1 cellular context compared by ENCODE assay signal in the genomic region with DNA sequence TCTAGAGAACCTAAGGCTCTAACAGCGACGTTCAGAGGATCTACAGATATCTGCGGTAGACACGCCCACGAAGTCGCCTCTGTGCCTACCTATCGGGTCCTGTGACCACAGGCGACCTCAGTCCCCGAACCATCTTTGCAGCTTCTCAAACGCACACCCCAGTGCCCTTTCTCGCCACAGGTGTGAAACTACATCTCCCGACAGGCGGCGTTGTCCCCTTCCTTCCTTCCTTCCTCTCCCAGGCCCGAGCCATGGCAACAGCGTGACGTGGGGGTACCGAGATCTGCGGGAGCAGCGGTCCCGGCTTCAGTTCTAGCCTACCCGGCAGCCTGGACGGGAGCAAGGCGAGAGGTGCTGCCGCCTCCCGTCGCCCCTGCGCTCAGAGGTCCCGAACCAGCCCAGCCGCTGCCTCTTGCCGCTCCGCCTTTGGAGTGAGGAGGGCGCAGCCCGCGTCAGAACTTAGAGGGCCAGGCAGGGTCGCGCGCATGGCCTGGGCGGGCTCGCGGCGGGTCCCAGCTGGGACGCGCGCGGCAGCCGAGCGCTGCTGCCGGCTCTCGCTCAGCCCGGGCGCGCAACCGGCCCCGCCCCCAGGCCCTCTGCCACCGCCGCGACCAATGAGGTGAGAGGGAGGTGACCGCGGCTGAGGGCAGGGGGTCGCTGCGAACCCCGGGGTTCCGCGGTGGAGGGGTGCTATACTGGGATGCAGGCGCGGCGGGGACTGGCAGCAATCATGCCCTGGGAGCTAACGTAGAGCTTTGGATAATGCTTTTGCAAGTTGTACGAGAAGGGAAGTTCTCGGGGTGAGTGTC.
TF ChIP-seq lines count a peak whose summit lies in the region.

Gene COQ10A (plus strand): TSS at position 309 of the 809 bp plus-strand sequence. CDS start 177 bp downstream, at position 486.

TF ChIP-seq in K562, 482 proteins besides CTCF, POLR2A, EP300 and RAD21 (continued from another document and continues in another):
- TF ChIP-seq, protein P1, sequence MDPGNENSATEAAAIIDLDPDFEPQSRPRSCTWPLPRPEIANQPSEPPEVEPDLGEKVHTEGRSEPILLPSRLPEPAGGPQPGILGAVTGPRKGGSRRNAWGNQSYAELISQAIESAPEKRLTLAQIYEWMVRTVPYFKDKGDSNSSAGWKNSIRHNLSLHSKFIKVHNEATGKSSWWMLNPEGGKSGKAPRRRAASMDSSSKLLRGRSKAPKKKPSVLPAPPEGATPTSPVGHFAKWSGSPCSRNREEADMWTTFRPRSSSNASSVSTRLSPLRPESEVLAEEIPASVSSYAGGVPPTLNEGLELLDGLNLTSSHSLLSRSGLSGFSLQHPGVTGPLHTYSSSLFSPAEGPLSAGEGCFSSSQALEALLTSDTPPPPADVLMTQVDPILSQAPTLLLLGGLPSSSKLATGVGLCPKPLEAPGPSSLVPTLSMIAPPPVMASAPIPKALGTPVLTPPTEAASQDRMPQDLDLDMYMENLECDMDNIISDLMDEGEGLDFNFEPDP (CRISPR knock-in tag; IDR thresholded peaks at IDR 0.05), result no peak
- TF ChIP-seq PHB2 (IDR thresholded peaks at IDR 0.05; ENCODE audit: low read depth), result no peak
- TF ChIP-seq SREBF1 (IDR thresholded peaks at IDR 0.05; ENCODE audit: borderline replicate concordance, low read depth, low read length), result no peak
- TF ChIP-seq HMGN3 (IDR thresholded peaks at IDR 0.05; ENCODE audit: borderline replicate concordance, extremely low read depth, insufficient read length, low read depth, low read length), result peak; percentile 67
- TF ChIP-seq, protein P2, sequence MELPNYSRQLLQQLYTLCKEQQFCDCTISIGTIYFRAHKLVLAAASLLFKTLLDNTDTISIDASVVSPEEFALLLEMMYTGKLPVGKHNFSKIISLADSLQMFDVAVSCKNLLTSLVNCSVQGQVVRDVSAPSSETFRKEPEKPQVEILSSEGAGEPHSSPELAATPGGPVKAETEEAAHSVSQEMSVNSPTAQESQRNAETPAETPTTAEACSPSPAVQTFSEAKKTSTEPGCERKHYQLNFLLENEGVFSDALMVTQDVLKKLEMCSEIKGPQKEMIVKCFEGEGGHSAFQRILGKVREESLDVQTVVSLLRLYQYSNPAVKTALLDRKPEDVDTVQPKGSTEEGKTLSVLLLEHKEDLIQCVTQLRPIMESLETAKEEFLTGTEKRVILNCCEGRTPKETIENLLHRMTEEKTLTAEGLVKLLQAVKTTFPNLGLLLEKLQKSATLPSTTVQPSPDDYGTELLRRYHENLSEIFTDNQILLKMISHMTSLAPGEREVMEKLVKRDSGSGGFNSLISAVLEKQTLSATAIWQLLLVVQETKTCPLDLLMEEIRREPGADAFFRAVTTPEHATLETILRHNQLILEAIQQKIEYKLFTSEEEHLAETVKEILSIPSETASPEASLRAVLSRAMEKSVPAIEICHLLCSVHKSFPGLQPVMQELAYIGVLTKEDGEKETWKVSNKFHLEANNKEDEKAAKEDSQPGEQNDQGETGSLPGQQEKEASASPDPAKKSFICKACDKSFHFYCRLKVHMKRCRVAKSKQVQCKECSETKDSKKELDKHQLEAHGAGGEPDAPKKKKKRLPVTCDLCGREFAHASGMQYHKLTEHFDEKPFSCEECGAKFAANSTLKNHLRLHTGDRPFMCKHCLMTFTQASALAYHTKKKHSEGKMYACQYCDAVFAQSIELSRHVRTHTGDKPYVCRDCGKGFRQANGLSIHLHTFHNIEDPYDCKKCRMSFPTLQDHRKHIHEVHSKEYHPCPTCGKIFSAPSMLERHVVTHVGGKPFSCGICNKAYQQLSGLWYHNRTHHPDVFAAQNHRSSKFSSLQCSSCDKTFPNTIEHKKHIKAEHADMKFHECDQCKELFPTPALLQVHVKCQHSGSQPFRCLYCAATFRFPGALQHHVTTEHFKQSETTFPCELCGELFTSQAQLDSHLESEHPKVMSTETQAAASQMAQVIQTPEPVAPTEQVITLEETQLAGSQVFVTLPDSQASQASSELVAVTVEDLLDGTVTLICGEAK (IDR thresholded peaks at IDR 0.05), result peak; percentile 91
- TF ChIP-seq, protein P2 (CRISPR knock-in tag; IDR thresholded peaks at IDR 0.05), result no peak
- peak; percentile 62; the same call in 1 of the 2 replicates for TF ChIP-seq POLR2H (tag; IDR thresholded peaks at IDR 0.05; ENCODE audit: low read depth)
- no peak for TF ChIP-seq ZNF133 (CRISPR knock-in tag; IDR thresholded peaks at IDR 0.05)
- TF ChIP-seq ZNF3 (CRISPR knock-in tag; IDR thresholded peaks at IDR 0.05), result no peak
- TF ChIP-seq ZBTB26 (CRISPR knock-in tag; IDR thresholded peaks at IDR 0.05), result no peak
- no peak for TF ChIP-seq HSF4 (CRISPR knock-in tag; IDR thresholded peaks at IDR 0.05; ENCODE audit: borderline replicate concordance)
- no peak for TF ChIP-seq TCF7 (IDR thresholded peaks at IDR 0.05; ENCODE audit: borderline replicate concordance)
- peak; percentile 83 for TF ChIP-seq GATAD2B (IDR thresholded peaks at IDR 0.05; ENCODE audit: borderline replicate concordance)
- TF ChIP-seq EZH2 (IDR thresholded peaks at IDR 0.05; ENCODE audit: borderline replicate concordance, low read depth, low read length), result no peak
- peak; percentile 50; the same call in 1 of the 2 replicates for TF ChIP-seq XRCC5 (IDR thresholded peaks at IDR 0.05; ENCODE audit: low read depth, low read length)
- no peak for TF ChIP-seq ZNF408 (CRISPR knock-in tag; IDR thresholded peaks at IDR 0.05; ENCODE audit: low read depth)
- no peak for TF ChIP-seq SAFB (IDR thresholded peaks at IDR 0.05; ENCODE audit: borderline replicate concordance, low read depth, low read length)
- TF ChIP-seq NFXL1 (CRISPR knock-in tag; IDR thresholded peaks at IDR 0.05), result no peak
- TF ChIP-seq HOXB6 (CRISPR knock-in tag; IDR thresholded peaks at IDR 0.05; ENCODE audit: borderline replicate concordance), result no peak
- peak; percentile 34 for TF ChIP-seq JUND (IDR thresholded peaks at IDR 0.05; ENCODE audit: borderline replicate concordance, low read depth, low read length)
- peak; percentile 49; the same call in 1 of the 3 replicates for TF ChIP-seq JUND (tag; IDR thresholded peaks at IDR 0.05; ENCODE audit: borderline replicate concordance, low read depth, low read length)
- no peak for TF ChIP-seq MECOM (CRISPR knock-in tag; IDR thresholded peaks at IDR 0.05)
- TF ChIP-seq MXI1 (IDR thresholded peaks at IDR 0.05; ENCODE audit: low read depth, low read length), result no peak
- TF ChIP-seq MCM7 (IDR thresholded peaks at IDR 0.05), result no peak
- no peak for TF ChIP-seq SRF (CRISPR knock-in tag; IDR thresholded peaks at IDR 0.05)
- no peak for TF ChIP-seq ZNF277 (CRISPR knock-in tag; IDR thresholded peaks at IDR 0.05; ENCODE audit: borderline replicate concordance)
- TF ChIP-seq, protein P3, sequence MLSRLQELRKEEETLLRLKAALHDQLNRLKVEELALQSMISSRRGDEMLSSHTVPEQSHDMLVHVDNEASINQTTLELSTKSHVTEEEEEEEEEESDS (CRISPR knock-in tag; IDR thresholded peaks at IDR 0.05), result no peak
- peak; percentile 91 for TF ChIP-seq RFX1 (IDR thresholded peaks at IDR 0.05)
- no peak for TF ChIP-seq ZBTB1 (CRISPR knock-in tag; IDR thresholded peaks at IDR 0.05; ENCODE audit: borderline replicate concordance, low read depth)
- TF ChIP-seq ZNF436 (CRISPR knock-in tag; IDR thresholded peaks at IDR 0.05), result no peak
- TF ChIP-seq PTRF (tag; IDR thresholded peaks at IDR 0.05), result no peak
- TF ChIP-seq SREBF2 (CRISPR knock-in tag; IDR thresholded peaks at IDR 0.05), result no peak
- no peak for TF ChIP-seq POLR2AphosphoS2 (IDR thresholded peaks at IDR 0.05; ENCODE audit: low read length)
- no peak for TF ChIP-seq ZNF717 (CRISPR knock-in tag; IDR thresholded peaks at IDR 0.05)
- no peak for TF ChIP-seq RNF219 (CRISPR knock-in tag; IDR thresholded peaks at IDR 0.05)
- no peak for TF ChIP-seq IRF9 (tag; IDR thresholded peaks at IDR 0.05)
- TF ChIP-seq FOXA3 (CRISPR knock-in tag; conservative IDR thresholded peaks at IDR 0.05 in 1 of 2, IDR thresholded peaks at IDR 0.05 in 1 of 2), result 0 out of 4 replicates have a peak, but pooled peaks of 1 of the 2 experiments have one; percentile 54
- no peak for TF ChIP-seq NCOA6 (IDR thresholded peaks at IDR 0.05)
- TF ChIP-seq ZNF143 (CRISPR knock-in tag; IDR thresholded peaks at IDR 0.05), result peak; percentile 81
- TF ChIP-seq ZNF24 (IDR thresholded peaks at IDR 0.05), result no peak
- TF ChIP-seq ZNF232 (CRISPR knock-in tag; IDR thresholded peaks at IDR 0.05), result no peak
- no peak for TF ChIP-seq ZNF740 (CRISPR knock-in tag; IDR thresholded peaks at IDR 0.05)
- TF ChIP-seq ZNF740 (tag; IDR thresholded peaks at IDR 0.05), result no peak
- TF ChIP-seq RBM17 (IDR thresholded peaks at IDR 0.05; ENCODE audit: borderline replicate concordance, low read depth, low read length), result no peak
- TF ChIP-seq TRIM28 (IDR thresholded peaks at IDR 0.05), result peak; percentile 14; the same call in 1 of the 2 replicates
- TF ChIP-seq ZNF778 (CRISPR knock-in tag; IDR thresholded peaks at IDR 0.05), result no peak
